ENCODE assay signal across 8 cellular contexts in the genomic region with DNA sequence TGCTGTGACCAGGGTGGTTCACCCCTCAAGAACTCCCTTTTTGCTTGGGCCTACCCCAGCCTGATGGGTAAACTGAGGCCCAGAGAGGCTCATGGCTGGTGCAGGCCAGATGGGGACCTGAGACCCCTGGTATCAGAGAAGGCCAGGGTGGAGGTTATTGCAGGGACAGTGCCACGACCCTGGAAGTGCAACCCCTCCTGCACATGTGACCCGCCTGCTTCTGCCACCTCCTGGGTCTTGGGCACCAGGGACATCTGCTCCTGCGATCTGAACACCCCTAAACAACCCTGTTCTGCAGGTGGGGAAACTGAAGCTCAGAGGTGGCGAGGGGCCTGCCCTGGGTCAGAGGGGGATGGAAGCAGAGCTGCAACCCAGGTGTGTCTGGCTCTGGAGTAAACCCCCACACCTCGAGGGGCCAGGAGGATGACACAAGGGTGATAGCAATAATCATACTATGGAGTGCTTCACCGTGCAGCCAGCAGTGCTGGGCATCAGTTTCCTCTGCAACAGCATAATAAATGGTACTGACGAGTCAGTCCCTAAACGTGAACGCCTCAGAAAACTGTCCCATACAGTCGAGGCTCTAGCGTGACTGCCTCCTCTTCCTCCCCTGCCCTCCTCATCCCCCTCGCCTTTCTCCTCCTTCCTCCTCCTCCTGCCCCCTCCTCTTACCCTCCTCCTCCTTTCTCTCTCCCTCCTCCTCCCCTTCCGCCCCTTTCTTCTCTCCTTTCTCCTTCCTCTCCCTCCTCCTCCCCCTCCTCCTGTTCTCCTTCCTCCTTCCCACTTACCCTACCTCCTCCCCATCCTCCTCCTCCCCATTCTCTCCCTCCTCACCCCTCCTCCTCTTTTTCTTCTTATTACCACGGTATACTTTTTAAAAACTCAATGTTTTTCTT. TPM values are rescaled to one million over a fixed set of nuclear protein-coding genes. Genes with fewer than 3 reads are reported as not detected.
"Had no signal": no experiment of that assay in that cellular context is flagged by ENCODE, and none has a peak within 500 bp of the region (broad histone marks: within the 10 kb centered on the region; RNA-seq: fewer than 3 reads in every experiment).

No MANE protein-coding gene starts in this region.

- H3K27ac ChIP-seq: thyroid gland had no signal

- H3K4me3 Mint-ChIP-seq: activated CD4-positive, alpha-beta memory T cell treated with anti-CD3 and anti-CD28 coated beads for 36 hours; activated naive CD4-positive, alpha-beta T cell treated with anti-CD3 and anti-CD28 coated beads for 36 hours; activated T-cell treated with anti-CD3 and anti-CD28 coated beads, Interleukin-2, amount 50 U/mL, for 72 hours; endodermal cell had no signal

- H3K9me3 Mint-ChIP-seq: activated CD4-positive, alpha-beta memory T cell treated with anti-CD3 and anti-CD28 coated beads for 36 hours; activated naive CD4-positive, alpha-beta T cell treated with anti-CD3 and anti-CD28 coated beads for 36 hours; activated T-cell treated with anti-CD3 and anti-CD28 coated beads, Interleukin-2, amount 50 U/mL, for 72 hours; endodermal cell had no signal

- H3K4me3 ChIP-seq: thyroid gland had no signal

- FAIRE-seq: urothelium cell line had no signal

- H3K27me3 Mint-ChIP-seq: activated CD4-positive, alpha-beta memory T cell treated with anti-CD3 and anti-CD28 coated beads for 36 hours had no signal

- H3K4me1 Mint-ChIP-seq: endodermal cell had no signal

- H3K27me3 ChIP-seq: thyroid gland had no signal

- H3K36me3 ChIP-seq: thyroid gland had no signal

- H3K27ac Mint-ChIP-seq: activated CD4-positive, alpha-beta memory T cell treated with anti-CD3 and anti-CD28 coated beads for 36 hours had no signal

- H3K9me3 ChIP-seq: thyroid gland had no signal

RNA-seq across cellular contexts. Expression of a gene that starts 5.0 kb away (rescaled TPM):
- total RNA-seq: glomerular endothelial cell had no signal

RNA-seq across cellular contexts. Expression of a gene that starts 17.7 kb away (rescaled TPM):
- total RNA-seq: skeletal muscle tissue had no signal
